15 cellular contexts compared by ENCODE assay signal in genomic region chr11:102061276-102061675, GRCh38. TPM values are rescaled to one million over a fixed set of nuclear protein-coding genes. Genes with fewer than 3 reads are reported as not detected.
DNase-seq lines count a peak whose midpoint lies in the region; ATAC-seq and TF ChIP-seq lines count a peak whose summit lies in the region.
"Had no signal": no experiment of that assay in that cellular context is flagged by ENCODE, and none has a peak within 500 bp of the region (broad histone marks: within the 10 kb centered on the region; RNA-seq: fewer than 3 reads in every experiment).

No MANE protein-coding gene starts in this region.

- intact Hi-C loops in activated CD4-positive, alpha-beta T cell treated with anti-CD3 and anti-CD28 coated beads for 36 hours (cut with DNase I, micrococcal nuclease) = no loop called here

- POLR2A ChIA-PET in activated CD4-positive, alpha-beta T cell treated with anti-CD3 and anti-CD28 coated beads for 36 hours (lab: Charles Lee) = no interaction called here
- POLR2A ChIA-PET in CD8-positive, alpha-beta memory T cell (lab: Charles Lee) = no interaction called here

- H3K27me3 ChIP-seq in CD8-positive, alpha-beta memory T cell (ENCODE audit: insufficient read depth, low read length, poor library complexity, severe bottlenecking) = no peaks in the 10 kb centered on the region
- H3K27me3 ChIP-seq: MG63 had no signal

- H3K27me3 Mint-ChIP-seq in activated CD4-positive, alpha-beta T cell treated with anti-CD3 and anti-CD28 coated beads for 36 hours = peaks cover 9% of the 10 kb centered on the region
- H3K27me3 Mint-ChIP-seq in CD8-positive, alpha-beta memory T cell = peaks cover 3 to 31% of the 10 kb centered on the region in 2 donors

- ATAC-seq in left lobe of liver (peak; percentile 70), GM18498 (IDR thresholded peaks at IDR 0.05; ENCODE audit: unreplicated experiment) (no peak)
- no peak for ATAC-seq in activated CD4-positive, alpha-beta T cell treated with anti-CD3 and anti-CD28 coated beads for 36 hours

- no peaks in the 10 kb centered on the region for H3K4me1 Mint-ChIP-seq in activated CD4-positive, alpha-beta T cell treated with anti-CD3 and anti-CD28 coated beads for 36 hours
- H3K4me1 Mint-ChIP-seq in CD8-positive, alpha-beta memory T cell = no peaks in the 10 kb centered on the region
- H3K4me1 Mint-ChIP-seq: activated naive CD4-positive, alpha-beta T cell treated with anti-CD3 and anti-CD28 coated beads, Interleukin-2, amount 50 U/mL, for 24 hours; CD14-positive monocyte; neural crest cell had no signal

- no peaks in the 10 kb centered on the region for H3K9me3 ChIP-seq in CD8-positive, alpha-beta memory T cell (ENCODE audit: low read length)
- H3K9me3 ChIP-seq: MG63 had no signal

- no peak overlapping the region for H3K27ac Mint-ChIP-seq in activated CD4-positive, alpha-beta T cell treated with anti-CD3 and anti-CD28 coated beads for 36 hours
- H3K27ac Mint-ChIP-seq in CD8-positive, alpha-beta memory T cell = no peak overlapping the region
- H3K27ac Mint-ChIP-seq: activated naive CD4-positive, alpha-beta T cell treated with anti-CD3 and anti-CD28 coated beads, Interleukin-2, amount 50 U/mL, for 24 hours; CD14-positive monocyte had no signal

- no peak overlapping the region for H3K4me3 ChIP-seq in choroid plexus epithelial cell (ENCODE audit: low read depth, low read length)
- H3K4me3 ChIP-seq in CD8-positive, alpha-beta memory T cell (ENCODE audit: low read length) = no peak overlapping the region
- H3K4me3 ChIP-seq: MG63 had no signal

- TF ChIP-seq CTCF in AG09319 (IDR thresholded peaks at IDR 0.05; ENCODE audit: low read depth, low read length) (peak; percentile 3; the same call in 1 of the 2 replicates), LNCAP (IDR thresholded peaks at IDR 0.05) (peak; percentile 50), choroid plexus epithelial cell (conservative IDR thresholded peaks at IDR 0.05; ENCODE audit: low read depth, low read length) (peak; percentile 74)

- H3K36me3 Mint-ChIP-seq in activated CD4-positive, alpha-beta T cell treated with anti-CD3 and anti-CD28 coated beads for 36 hours (ENCODE audit: low read depth) = no peaks in the 10 kb centered on the region
- no peaks in the 10 kb centered on the region for H3K36me3 Mint-ChIP-seq in CD8-positive, alpha-beta memory T cell
- H3K36me3 Mint-ChIP-seq: activated naive CD4-positive, alpha-beta T cell treated with anti-CD3 and anti-CD28 coated beads, Interleukin-2, amount 50 U/mL, for 24 hours; CD14-positive monocyte had no signal

- no peaks in the 10 kb centered on the region for H3K36me3 ChIP-seq in CD8-positive, alpha-beta memory T cell (ENCODE audit: insufficient read depth, low read length)
- H3K36me3 ChIP-seq: MG63 had no signal

- no peak overlapping the region for H3K4me3 Mint-ChIP-seq in activated CD4-positive, alpha-beta T cell treated with anti-CD3 and anti-CD28 coated beads for 36 hours
- no peak overlapping the region for H3K4me3 Mint-ChIP-seq in CD8-positive, alpha-beta memory T cell
- H3K4me3 Mint-ChIP-seq: activated naive CD4-positive, alpha-beta T cell treated with anti-CD3 and anti-CD28 coated beads, Interleukin-2, amount 50 U/mL, for 24 hours; CD14-positive monocyte; neural crest cell had no signal

- H3K4me1 ChIP-seq in CD8-positive, alpha-beta memory T cell (ENCODE audit: insufficient read depth, low read length) = no peaks in the 10 kb centered on the region

- CTCF ChIA-PET in activated CD4-positive, alpha-beta T cell treated with anti-CD3 and anti-CD28 coated beads for 36 hours (lab: Charles Lee) = interaction anchor here (0.5 to 1.0 kb wide), 2 partner anchors 20 to 62 kb away, joined by 3 read pairs; no protein-coding TSS in a partner anchor
- CTCF ChIA-PET in CD8-positive, alpha-beta memory T cell (lab: Charles Lee) = no interaction called here

- DNase-seq in AG09319 (ENCODE audit: extremely low read depth, low read depth) (no peak), choroid plexus epithelial cell (ENCODE audit: low read depth) (peak; percentile 64), left lobe of liver (ENCODE audit: low spot score) (no peak), NCI-H82 treated with DMSO at 0.1 percent for 48 hours (lab: John Stamatoyannopoulos, UW; ENCODE audit: unreplicated experiment) (no peak)
- DNase-seq in activated CD4-positive, alpha-beta T cell treated with anti-CD3 and anti-CD28 coated beads for 36 hours = no peak
- DNase-seq in CD8-positive, alpha-beta memory T cell = no peak
- DNase-seq: activated CD4-positive, alpha-beta T cell treated with anti-CD3 and anti-CD28 coated beads, Interleukin-2, amount 50 U/mL, for 1 hour; effector CD8-positive, alpha-beta T cell; MG63; NCI-H510A treated with DMSO at 0.1 percent for 48 hours had no signal

- H3K9me3 Mint-ChIP-seq in activated CD4-positive, alpha-beta T cell treated with anti-CD3 and anti-CD28 coated beads for 36 hours (ENCODE audit: low read depth) = no peaks in the 10 kb centered on the region
- no peaks in the 10 kb centered on the region for H3K9me3 Mint-ChIP-seq in CD8-positive, alpha-beta memory T cell
- H3K9me3 Mint-ChIP-seq: activated naive CD4-positive, alpha-beta T cell treated with anti-CD3 and anti-CD28 coated beads, Interleukin-2, amount 50 U/mL, for 24 hours had no signal

- H3K27ac ChIP-seq in CD8-positive, alpha-beta memory T cell (ENCODE audit: low read depth, low read length) = no peak overlapping the region

RNA-seq across cellular contexts. Expression of gene CFAP300, which starts 14.0 kb away (rescaled TPM):
- not detected for total RNA-seq in left lobe of liver
- total RNA-seq in activated CD4-positive, alpha-beta T cell treated with anti-CD3 and anti-CD28 coated beads for 36 hours = not detected
- not detected for total RNA-seq in CD8-positive, alpha-beta memory T cell
- polyA plus RNA-seq in CD8-positive, alpha-beta memory T cell = not detected
- polyA plus RNA-seq: CD14-positive monocyte had no signal

RNA-seq across cellular contexts. Expression of gene YAP1, which starts 49.0 kb away (rescaled TPM):
- 18.2 TPM for total RNA-seq in left lobe of liver
- under 1 TPM; 0.21 to 0.25 TPM for total RNA-seq in activated CD4-positive, alpha-beta T cell treated with anti-CD3 and anti-CD28 coated beads for 36 hours
- total RNA-seq in CD8-positive, alpha-beta memory T cell = under 1 TPM; 0.20 to 0.42 TPM
- polyA plus RNA-seq in CD8-positive, alpha-beta memory T cell = 0.12 TPM
- polyA plus RNA-seq: CD14-positive monocyte had no signal

Comparison
In these comparisons a context has a peak if more than half of its experiments do, and no peak if none do; other contexts are left out.
1. CTCF ChIP-seq: peak in every context shown above with its lines; median percentile 74 in choroid plexus epithelial cell; 50 in LNCAP; 3 in AG09319.
2. RNA of gene YAP1, which starts 49.0 kb away (total RNA-seq): 18.2 TPM in left lobe of liver (single experiment); 0.20 to 0.42 TPM in CD8-positive, alpha-beta memory T cell and 0.21 to 0.25 TPM in activated CD4-positive, alpha-beta T cell treated with anti-CD3 and anti-CD28 coated beads for 36 hours; every median in the first group is over 10 times any median in the second.